In genomic region chr14:37610945-37611523, GRCh38 we compare ENCODE assay signal across 32 cellular contexts. TPM values are rescaled to one million over a fixed set of nuclear protein-coding genes. Genes with fewer than 3 reads are reported as not detected.
DNase-seq lines count a peak whose midpoint lies in the region; ATAC-seq and TF ChIP-seq lines count a peak whose summit lies in the region.
"Had no signal": no experiment of that assay in that cellular context is flagged by ENCODE, and none has a peak within 500 bp of the region (broad histone marks: within the 10 kb centered on the region; RNA-seq: fewer than 3 reads in every experiment).

No MANE protein-coding gene starts in this region.

- H3K36me3 ChIP-seq in HUES48 (ENCODE audit: control insufficient read depth, insufficient read depth, low read length) (no peaks in the 10 kb centered on the region), mammary epithelial cell (ENCODE audit: insufficient read depth, low read length) (no peaks in the 10 kb centered on the region), iPS-15b (ENCODE audit: control insufficient read depth, insufficient read depth, low read length) (no peaks in the 10 kb centered on the region), body of pancreas (replicated peaks in 1 of 2; ENCODE audit: insufficient read depth in 1 of 2, low read depth in 2 of 2) (no peaks in the 10 kb centered on the region)
- H3K36me3 ChIP-seq: BLaER1 treated with 17β-estradiol and CSF1 and Interleukin-3, amounts not matched to agents 10 nM and 100 nM; HAP-1; heart left ventricle; neutrophil; SJCRH30 had no signal

- intact Hi-C loops in mammary epithelial cell (cut with micrococcal nuclease) = no loop called here
- intact Hi-C loops in body of pancreas (cut with DNase I) = no loop called here

- H3K4me1 ChIP-seq in HUES48 (ENCODE audit: control insufficient read depth, insufficient read depth, low read length) = no peaks in the 10 kb centered on the region
- H3K4me1 ChIP-seq in mammary epithelial cell (ENCODE audit: insufficient read depth, low read length) = peaks cover 4% of the 10 kb centered on the region
- no peaks in the 10 kb centered on the region for H3K4me1 ChIP-seq in iPS-15b (ENCODE audit: control insufficient read depth, insufficient read depth, low read length)
- H3K4me1 ChIP-seq in body of pancreas = no peaks in the 10 kb centered on the region
- H3K4me1 ChIP-seq: BLaER1 treated with 17β-estradiol and CSF1 and Interleukin-3, amounts not matched to agents 10 nM and 100 nM; Caco-2; HAP-1; heart left ventricle; psoas muscle; SJCRH30 had no signal

- dilution Hi-C loops in mammary epithelial cell (cut with HindIII; ENCODE audit: low sequenced_read_pairs) = no loop called here

- no peak for ATAC-seq in body of pancreas
- ATAC-seq: heart left ventricle, left cardiac atrium, psoas muscle had no signal

- peaks cover 67% of the 10 kb centered on the region for H3K27me3 ChIP-seq in HUES48 (ENCODE audit: control insufficient read depth, insufficient read depth, low read length)
- H3K27me3 ChIP-seq in mammary epithelial cell (ENCODE audit: insufficient read depth, low read length) = peaks cover 13% of the 10 kb centered on the region
- peaks cover 64% of the 10 kb centered on the region for H3K27me3 ChIP-seq in iPS-15b (ENCODE audit: control insufficient read depth, insufficient read depth, low read length)
- H3K27me3 ChIP-seq in body of pancreas = no peaks in the 10 kb centered on the region
- H3K27me3 ChIP-seq: BLaER1 treated with 17β-estradiol and CSF1 and Interleukin-3, amounts not matched to agents 10 nM and 100 nM; SJCRH30 had no signal

- H4K20me1 ChIP-seq in mammary epithelial cell (ENCODE audit: insufficient read depth, low read length) = no peaks in the 10 kb centered on the region
- H4K20me1 ChIP-seq: BLaER1 treated with 17β-estradiol and CSF1 and Interleukin-3, amounts not matched to agents 10 nM and 100 nM had no signal

- H3K27ac ChIP-seq in HUES48 (ENCODE audit: low read depth, low read length) (no peak overlapping the region), mammary epithelial cell (ENCODE audit: insufficient read depth, low read depth, low read length) (no peak overlapping the region), body of pancreas (no peak overlapping the region)
- H3K27ac ChIP-seq: BLaER1 treated with 17β-estradiol and CSF1 and Interleukin-3, amounts not matched to agents 10 nM and 100 nM; dorsolateral prefrontal cortex; epithelial cell of prostate; heart left ventricle; neutrophil; psoas muscle; SJCRH30 had no signal

- WGBS in mammary epithelial cell (ENCODE audit: low coverage, missing lambda C conversion rate) = 11% methylated on average over 14 of the region's 52 CpGs
- 26 to 45% methylated on average over 12 to 51 of the region's 52 CpGs for WGBS in body of pancreas, 2 donors

- DNase-seq in mammary epithelial cell (no peak), retina (peak; percentile 79), glomerular visceral epithelial cell (ENCODE audit: extremely low spot score) (no peak), body of pancreas (no peak)
- DNase-seq in activated effector memory CD4-positive, alpha-beta T cell treated with Interleukin-2 at 50 U/mL for 16 hours = no peak
- no peak for DNase-seq in activated CD4-positive, alpha-beta T cell treated with anti-CD3 and anti-CD28 coated beads for 48 hours
- DNase-seq: activated CD4-positive, alpha-beta T cell treated with anti-CD3 and anti-CD28 coated beads, Interleukin-2, amount 50 U/mL, for 4 hours; activated naive CD4-positive, alpha-beta T cell treated with anti-CD3 and anti-CD28 coated beads, Interleukin-2, amount 50 U/mL, for 16 hours; amygdala; Caco-2; DMS79; dorsolateral prefrontal cortex; heart left ventricle; left cardiac atrium; NCI-H1436; NCI-H2081 treated with DMSO at 0.1 percent for 48 hours; NCI-H226; psoas muscle; SJCRH30; small intestine; stimulated activated CD8-positive, alpha-beta memory T cell treated with anti-CD3 and anti-CD28 coated beads, Interleukin-4, amount 100 ng/mL, for 48 hours; T1000; trophoblast cell had no signal

- no peak overlapping the region for H3K9ac ChIP-seq in HUES48 (ENCODE audit: low read depth, low read length)
- H3K9ac ChIP-seq in mammary epithelial cell (ENCODE audit: insufficient read depth, low read length) = no peak overlapping the region
- H3K9ac ChIP-seq in iPS-15b (ENCODE audit: low read depth, low read length) = no peak overlapping the region
- H3K9ac ChIP-seq: BLaER1 treated with 17β-estradiol and CSF1 and Interleukin-3, amounts not matched to agents 10 nM and 100 nM had no signal

- TF ChIP-seq CTCF in mammary epithelial cell (conservative IDR thresholded peaks at IDR 0.05 in 1 of 2, IDR thresholded peaks at IDR 0.05 in 1 of 2; ENCODE audit: extremely low read depth in 1 of 2, insufficient read depth in 1 of 2, low read depth in 1 of 2, low read length in 2 of 2) = no peak
- no peak for TF ChIP-seq CTCF in body of pancreas (IDR thresholded peaks at IDR 0.05)

- peak overlapping the region; percentile 70 for H2AFZ ChIP-seq in mammary epithelial cell (ENCODE audit: low read depth, low read length)

- CTCF ChIA-PET in mammary epithelial cell (lab: Charles Lee; ENCODE audit: low non-redundant PET) = no interaction called here

- in situ Hi-C loops in mammary epithelial cell (cut with MboI; ENCODE audit: low sequenced_read_pairs in 2 of 2) = no loop called here

- H3K9me3 ChIP-seq in HUES48 (ENCODE audit: control insufficient read depth, insufficient read depth, low read length) (peaks cover 25% of the 10 kb centered on the region), mammary epithelial cell (replicated peaks; ENCODE audit: insufficient read depth, low read length) (peaks cover 5% of the 10 kb centered on the region), iPS-15b (ENCODE audit: control insufficient read depth, insufficient read depth, low read length) (peaks cover 8% of the 10 kb centered on the region), body of pancreas (peaks cover 0 to 6% (median 3%) of the 10 kb centered on the region in 3 donors)
- H3K9me3 ChIP-seq: neutrophil had no signal

- TF ChIP-seq POLR2A in body of pancreas (IDR thresholded peaks at IDR 0.05) = no peak

- H3K4me3 ChIP-seq in HUES48 (ENCODE audit: low read depth, low read length) (peak overlapping the region; percentile 49), mammary epithelial cell (replicated peaks in 1 of 3; ENCODE audit: insufficient read depth in 1 of 3, low read depth in 2 of 3, low read length in 3 of 3) (peak overlapping the region in 2 of 3 experiments; percentile 8 to 17), iPS-15b (ENCODE audit: low read depth, low read length) (peak overlapping the region; percentile 18), body of pancreas (no peak overlapping the region)
- H3K4me3 ChIP-seq: BLaER1 treated with 17β-estradiol and CSF1 and Interleukin-3, amounts not matched to agents 10 nM and 100 nM; HAP-1; heart left ventricle; psoas muscle; SJCRH30 had no signal

- BruUV-seq in mammary epithelial cell (replicated peaks; lab: Mats Ljungman, UMichigan) = no TSS peak

- peak overlapping the region; percentile 67 for H3K4me2 ChIP-seq in mammary epithelial cell (ENCODE audit: insufficient read depth, low read depth, low read length)
- H3K4me2 ChIP-seq: BLaER1 treated with 17β-estradiol and CSF1 and Interleukin-3, amounts not matched to agents 10 nM and 100 nM had no signal

- no peaks in the 10 kb centered on the region for H3K79me2 ChIP-seq in mammary epithelial cell (ENCODE audit: insufficient read depth, low read length)

RNA-seq across cellular contexts. Expression of gene TTC6, which starts 15.6 kb away (rescaled TPM):
- total RNA-seq in mammary epithelial cell (not detected), body of pancreas (not detected)
- not detected for polyA plus RNA-seq in mammary epithelial cell
- polyA minus RNA-seq in mammary epithelial cell = not detected
- total RNA-seq: heart left ventricle, HT1080, left cardiac atrium, mesenteric fat pad, myocyte, psoas muscle had no signal
- polyA plus RNA-seq: heart left ventricle, psoas muscle had no signal

RNA-seq across cellular contexts. Expression of gene FOXA1, which starts 16.0 kb away (rescaled TPM):
- total RNA-seq in mammary epithelial cell (under 1 TPM; 0.17 to 0.33 TPM), body of pancreas (under 1 TPM; 0.26 to 0.33 TPM)
- polyA plus RNA-seq in mammary epithelial cell = 0.09 TPM
- not detected for polyA minus RNA-seq in mammary epithelial cell
- total RNA-seq: dorsolateral prefrontal cortex, heart left ventricle, left cardiac atrium, mesenteric fat pad, psoas muscle had no signal
- polyA plus RNA-seq: heart left ventricle had no signal

Comparison
In these comparisons a context has a peak if more than half of its experiments do, and no peak if none do; other contexts are left out.
1. H3K4me3 ChIP-seq: peak in HUES48 (single experiment), mammary epithelial cell (2 of 3) and iPS-15b (single experiment); none in body of pancreas (0 of 2).